ENCODE assay signal across 25 cellular contexts in genomic region chr18:24933345-24933744, GRCh38.
DNase-seq lines count a peak whose midpoint lies in the region; ATAC-seq, FAIRE-seq and TF ChIP-seq lines count a peak whose summit lies in the region.
"Had no signal": no experiment of that assay in that cellular context is flagged by ENCODE, and none has a peak within 500 bp of the region (broad histone marks: within the 10 kb centered on the region; RNA-seq: fewer than 3 reads in every experiment).

No MANE protein-coding gene starts in this region.

- BruUV-seq in HepG2 (replicated peaks; lab: Mats Ljungman, UMichigan) (no TSS peak), K562 (replicated peaks; lab: Mats Ljungman, UMichigan) (no TSS peak)

- in situ Hi-C loops in HepG2 (cut with HindIII; ENCODE audit: extremely low pct_ligation_motif_present, low pct_unique_long_range_greater_than_20kb): no loop called here
- in situ Hi-C loops in K562 (cut with MboI): no loop called here

- H3K9ac ChIP-seq in HepG2 (ENCODE audit: insufficient read depth, low read depth, low read length) (no peak overlapping the region), K562 (ENCODE audit: insufficient read depth in 1 of 2, low read depth in 2 of 2, low read length in 2 of 2) (no peak overlapping the region), mesenchymal stem cell (ENCODE audit: low read length) (no peak overlapping the region)
- H3K9ac ChIP-seq: BLaER1 treated with 17β-estradiol and CSF1 and Interleukin-3, amounts not matched to agents 10 nM and 100 nM had no signal

- H2AFZ ChIP-seq in HepG2 (ENCODE audit: low read length) (no peak overlapping the region), K562 (ENCODE audit: low read depth, low read length) (no peak overlapping the region), mesenchymal stem cell (ENCODE audit: low read depth, low read length) (no peak overlapping the region)

- peaks cover 13% of the 10 kb centered on the region; the same call in 1 of the 2 replicates for H3K4me1 ChIP-seq in HepG2 (ENCODE audit: insufficient read depth, low read length)
- no peaks in the 10 kb centered on the region for H3K4me1 ChIP-seq in right lobe of liver
- no peaks in the 10 kb centered on the region for H3K4me1 ChIP-seq in K562 (replicated peaks in 1 of 2; ENCODE audit: control insufficient read depth in 2 of 2, insufficient read depth in 2 of 2, low read length in 2 of 2)
- peaks cover 1% of the 10 kb centered on the region for H3K4me1 ChIP-seq in mesenchymal stem cell (ENCODE audit: control insufficient read depth, insufficient read depth, low read depth, low read length)
- H3K4me1 ChIP-seq: A549 had no signal

- no peaks in the 10 kb centered on the region for H3K79me2 ChIP-seq in HepG2 (ENCODE audit: insufficient read depth, low read length)
- H3K79me2 ChIP-seq in K562 (ENCODE audit: control insufficient read depth, insufficient read depth, low read length): no peaks in the 10 kb centered on the region

- H3K14ac ChIP-seq in mesenchymal stem cell (ENCODE audit: low read length in 2 of 2): no peak overlapping the region

- H2BK5ac ChIP-seq in mesenchymal stem cell (ENCODE audit: low read depth, low read length, poor library complexity, severe bottlenecking): no peak overlapping the region

- no peak overlapping the region for H3K4me3 ChIP-seq in HepG2 (replicated peaks in 1 of 3; ENCODE audit: insufficient read depth in 1 of 3, low read depth in 2 of 3, low read length in 3 of 3)
- no peak overlapping the region for H3K4me3 ChIP-seq in right lobe of liver
- no peak overlapping the region for H3K4me3 ChIP-seq in K562
- H3K4me3 ChIP-seq in mesenchymal stem cell (ENCODE audit: insufficient read depth in 1 of 2, low read depth in 1 of 2, low read length in 2 of 2): no peak overlapping the region
- H3K4me3 ChIP-seq: A549; BLaER1 treated with 17β-estradiol and CSF1 and Interleukin-3, amounts not matched to agents 10 nM and 100 nM; GM12878 had no signal

- H3K79me1 ChIP-seq in mesenchymal stem cell (replicated peaks; ENCODE audit: low read length, poor library complexity, severe bottlenecking): no peaks in the 10 kb centered on the region

- FAIRE-seq in HepG2 (lab: Jason Lieb, UNC) (no peak), K562 (lab: Jason Lieb, UNC) (peak; percentile 23)
- FAIRE-seq: A549, GM12878, GM12892, GM18507 had no signal

- DNase-seq in HepG2 (ENCODE audit: low spot score): no peak
- DNase-seq in right lobe of liver: no peak
- DNase-seq in K562 (ENCODE audit: extremely low read depth in 1 of 4, low spot score in 3 of 4): peak in 2 of 4 experiments; percentile 31 to 37
- no peak for DNase-seq in mesenchymal stem cell
- DNase-seq in T1000 (lab: John Stamatoyannopoulos, UW): no peak
- DNase-seq in SW 1271 (lab: John Stamatoyannopoulos, UW): no peak
- DNase-seq: AML-193; CD4-positive, alpha-beta T cell; CD8-positive, alpha-beta memory T cell; COR-L47; DMS 273 treated with DMSO at 0.1 percent for 48 hours; DMS153; DMS53; DMS79; DND-41; EL; GDM1 had no signal

- H4K8ac ChIP-seq in mesenchymal stem cell (ENCODE audit: low read length): peak overlapping the region; percentile 46

- H3K27ac ChIP-seq in HepG2 (ENCODE audit: extremely low read length, insufficient read depth, low read length): no peak overlapping the region
- no peak overlapping the region for H3K27ac ChIP-seq in right lobe of liver
- H3K27ac ChIP-seq in K562 (ENCODE audit: extremely low read depth, low read depth, low read length): no peak overlapping the region
- no peak overlapping the region for H3K27ac ChIP-seq in mesenchymal stem cell (ENCODE audit: low read length, poor library complexity, severe bottlenecking)
- H3K27ac ChIP-seq: 22Rv1; A549; BLaER1 treated with 17β-estradiol and CSF1 and Interleukin-3, amounts not matched to agents 10 nM and 100 nM; C4-2B had no signal

- no peak overlapping the region for H2BK120ac ChIP-seq in mesenchymal stem cell (ENCODE audit: low read depth, low read length)

- no peak overlapping the region for H3K4me2 ChIP-seq in HepG2 (ENCODE audit: low read depth, low read length)
- H3K4me2 ChIP-seq in K562 (ENCODE audit: insufficient read depth, low read length): no peak overlapping the region
- H3K4me2 ChIP-seq in mesenchymal stem cell (ENCODE audit: low read length, poor library complexity, severe bottlenecking): no peak overlapping the region
- H3K4me2 ChIP-seq: A549; BLaER1 treated with 17β-estradiol and CSF1 and Interleukin-3, amounts not matched to agents 10 nM and 100 nM had no signal

- 5% methylated on average over 3 of the region's 3 CpGs for WGBS in HepG2 (ENCODE audit: low lambda C conversion rate)
- WGBS in right lobe of liver (ENCODE audit: insufficient coverage, low coverage, low lambda C conversion rate, missing lambda C conversion rate): 69% methylated on average over 3 of the region's 3 CpGs
- WGBS in K562 (ENCODE audit: insufficient coverage, low coverage, missing lambda C conversion rate): 0% methylated on average over 3 of the region's 3 CpGs
- no CpG with 5 or more reads among the region's 3 CpGs for WGBS in mesenchymal stem cell

- H3K4ac ChIP-seq in mesenchymal stem cell (ENCODE audit: low read depth in 1 of 2, low read length in 2 of 2): no peak overlapping the region

- TF ChIP-seq CTCF in HepG2 (CRISPR knock-in tag; IDR thresholded peaks at IDR 0.05): no peak
- TF ChIP-seq CTCF in right lobe of liver (IDR thresholded peaks at IDR 0.05): no peak
- TF ChIP-seq CTCF in K562 (IDR thresholded peaks at IDR 0.05 in 2 of 3, conservative IDR thresholded peaks at IDR 0.05 in 1 of 3; ENCODE audit: insufficient read depth in 2 of 3, low read depth in 1 of 3, low read length in 3 of 3): no peak

- TF ChIP-seq POLR2A in HepG2 (IDR thresholded peaks at IDR 0.05; ENCODE audit: insufficient read depth in 1 of 2, low read depth in 2 of 2, low read length in 2 of 2) (no peak), right lobe of liver (IDR thresholded peaks at IDR 0.05) (no peak), K562 (conservative IDR thresholded peaks at IDR 0.05) (no peak)

- ATAC-seq in HepG2: no peak
- no peak for ATAC-seq in right lobe of liver
- ATAC-seq in K562: no peak
- no peak for ATAC-seq in HG03039 (IDR thresholded peaks at IDR 0.05; ENCODE audit: unreplicated experiment)
- ATAC-seq: A549, GM12878 had no signal

- H2BK15ac ChIP-seq in mesenchymal stem cell (ENCODE audit: low read depth, poor library complexity, severe bottlenecking): no peak overlapping the region

- no peak for TF ChIP-seq EP300 in HepG2 (IDR thresholded peaks at IDR 0.05; ENCODE audit: low read depth in 2 of 2, low read length in 2 of 2)
- TF ChIP-seq EP300 in HepG2 (CRISPR knock-in tag; IDR thresholded peaks at IDR 0.05; ENCODE audit: borderline replicate concordance): no peak
- no peak for TF ChIP-seq EP300 in K562 (IDR thresholded peaks at IDR 0.05; ENCODE audit: low read length)

- H4K91ac ChIP-seq in mesenchymal stem cell (ENCODE audit: low read length): no peak overlapping the region

- CTCF ChIA-PET in HepG2 (lab: Yijun Ruan, JAX; ENCODE audit: low intra/inter-chr PET ratio, low total read pairs) (no interaction called here), K562 (lab: Yijun Ruan, JAX; ENCODE audit: low intra/inter-chr PET ratio) (no interaction called here)

- H4K20me1 ChIP-seq in HepG2 (ENCODE audit: insufficient read depth, low read length) (no peaks in the 10 kb centered on the region), K562 (replicated peaks; ENCODE audit: control insufficient read depth, insufficient read depth, low read length) (no peaks in the 10 kb centered on the region)
- H4K20me1 ChIP-seq: BLaER1 treated with 17β-estradiol and CSF1 and Interleukin-3, amounts not matched to agents 10 nM and 100 nM had no signal

- intact Hi-C loops in HepG2 (cut with micrococcal nuclease; ENCODE audit: unreplicated experiment): no loop called here
- intact Hi-C loops in right lobe of liver (cut with DNase I): no loop called here
- intact Hi-C loops in K562 (cut with micrococcal nuclease): no loop called here

- POLR2A ChIA-PET in HepG2 (lab: Yijun Ruan, JAX) (no interaction called here), K562 (lab: Yijun Ruan, JAX) (no interaction called here)

- no peak overlapping the region for H3K18ac ChIP-seq in mesenchymal stem cell (ENCODE audit: low read depth in 1 of 2, low read length in 2 of 2)

- no peaks in the 10 kb centered on the region for H3K9me1 ChIP-seq in K562 (ENCODE audit: control insufficient read depth, insufficient read depth, low read length)

- H2BK12ac ChIP-seq in mesenchymal stem cell (ENCODE audit: low read length in 2 of 2): no peak overlapping the region

- H3K36me3 ChIP-seq in HepG2 (replicated peaks in 1 of 2; ENCODE audit: control insufficient read depth in 1 of 2, insufficient read depth in 2 of 2, low read length in 2 of 2) (no peaks in the 10 kb centered on the region), right lobe of liver (no peaks in the 10 kb centered on the region), K562 (ENCODE audit: control insufficient read depth, insufficient read depth, low read length) (no peaks in the 10 kb centered on the region), mesenchymal stem cell (ENCODE audit: control insufficient read depth in 1 of 2, insufficient read depth in 2 of 2, low read depth in 1 of 2, low read length in 2 of 2) (no peaks in the 10 kb centered on the region)
- H3K36me3 ChIP-seq: BLaER1 treated with 17β-estradiol and CSF1 and Interleukin-3, amounts not matched to agents 10 nM and 100 nM had no signal

- H3K9me3 ChIP-seq in HepG2 (ENCODE audit: low read length) (no peaks in the 10 kb centered on the region), right lobe of liver (no peaks in the 10 kb centered on the region), K562 (replicated peaks; ENCODE audit: control insufficient read depth, insufficient read depth, low read depth, low read length) (no peaks in the 10 kb centered on the region; the same call in 1 of the 2 replicates), mesenchymal stem cell (ENCODE audit: control insufficient read depth, low read length) (no peaks in the 10 kb centered on the region)
- H3K9me3 ChIP-seq: A549; BLaER1 treated with 17β-estradiol and CSF1 and Interleukin-3, amounts not matched to agents 10 nM and 100 nM had no signal

- no peak for TF ChIP-seq RAD21 in HepG2 (CRISPR knock-in tag; IDR thresholded peaks at IDR 0.05)
- TF ChIP-seq RAD21 in K562 (CRISPR knock-in tag; conservative IDR thresholded peaks at IDR 0.05 in 1 of 2, IDR thresholded peaks at IDR 0.05 in 1 of 2): no peak

- H3K27me3 ChIP-seq in HepG2 (ENCODE audit: control insufficient read depth in 1 of 2, insufficient read depth in 2 of 2, low read length in 2 of 2) (no peaks in the 10 kb centered on the region), right lobe of liver (no peaks in the 10 kb centered on the region), K562 (ENCODE audit: control insufficient read depth in 2 of 2, insufficient read depth in 2 of 2, low read length in 2 of 2) (no peaks in the 10 kb centered on the region), mesenchymal stem cell (ENCODE audit: control insufficient read depth in 1 of 2, insufficient read depth in 1 of 2, low read length in 2 of 2) (no peaks in the 10 kb centered on the region)
- H3K27me3 ChIP-seq: BLaER1 treated with 17β-estradiol and CSF1 and Interleukin-3, amounts not matched to agents 10 nM and 100 nM had no signal

- no peak overlapping the region for H3K23ac ChIP-seq in mesenchymal stem cell (ENCODE audit: low read length in 2 of 2)

- no peak overlapping the region for H2AK5ac ChIP-seq in mesenchymal stem cell (ENCODE audit: low read length, severe bottlenecking)

TF ChIP-seq in K562, 482 proteins besides CTCF, POLR2A, EP300 and RAD21 (continues in another document):
- no peak for TF ChIP-seq TSC22D4 (tag; IDR thresholded peaks at IDR 0.05)

Comparison
In these comparisons a context has a peak if more than half of its experiments do, and no peak if none do; other contexts are left out.
1. Of the 241 proteins assayed by ChIP-seq in both HepG2 and K562: peak only in HepG2: none; only in K562: ATF1, CREM, JUNB and ZNF274; in both: none; in neither: 232; mixed calls (peak in some experiments, not most) for 5.